8 cellular contexts compared by ENCODE assay signal in the genomic region with DNA sequence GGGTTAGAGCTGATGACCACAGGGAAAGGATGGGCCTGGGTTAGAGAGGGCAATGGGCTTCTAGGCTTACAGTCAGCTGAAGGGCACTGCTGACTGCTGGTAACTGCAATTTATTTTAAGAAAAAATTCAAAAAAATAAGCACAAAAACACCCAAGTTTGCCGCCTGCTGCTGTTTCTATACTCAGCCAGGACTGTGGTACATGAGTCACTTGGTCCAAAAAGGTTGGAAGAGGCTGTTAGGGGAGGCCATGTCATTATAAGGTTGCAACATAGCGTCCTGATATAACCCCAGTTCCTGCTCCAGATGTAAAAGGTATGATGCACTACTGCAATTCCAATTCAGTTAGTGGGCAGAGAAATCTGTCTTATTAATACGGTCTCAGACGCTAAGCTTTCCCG.
DNase-seq lines count a peak whose midpoint lies in the region; ATAC-seq, FAIRE-seq and TF ChIP-seq lines count a peak whose summit lies in the region.
"Had no signal": no experiment of that assay in that cellular context is flagged by ENCODE, and none has a peak within 500 bp of the region (broad histone marks: within the 10 kb centered on the region; RNA-seq: fewer than 3 reads in every experiment).

No MANE protein-coding gene starts in this region.

- peak; percentile 83 for FAIRE-seq in H54 (lab: Jason Lieb, UNC)

- peak overlapping the region; percentile 59 for H3K9ac ChIP-seq in skeletal muscle satellite cell (ENCODE audit: low read depth, low read length)

- 0 out of 2 replicates have a peak, but pooled peaks cover 3% of the 10 kb centered on the region for H3F3A ChIP-seq in GM23338 (replicated peaks; ENCODE audit: low read depth)

- TF ChIP-seq POLR2A in H54 (IDR thresholded peaks at IDR 0.05; ENCODE audit: low read depth, low read length): no peak

- 0 out of 2 replicates have a peak, but pooled peaks cover 4% of the 10 kb centered on the region for H3K9me2 ChIP-seq in GM23338 (ENCODE audit: insufficient read depth)

- no peak for TF ChIP-seq CTCF in GM23338 (conservative IDR thresholded peaks at IDR 0.05; ENCODE audit: low read depth in 2 of 2)

- H3K9me3 Mint-ChIP-seq in GM23338: no peaks in the 10 kb centered on the region; the same call in 2 of the 3 replicates

- no peak overlapping the region for H2AFZ ChIP-seq in GM23338

- DNase-seq in H54 (ENCODE audit: insufficient read length, low spot score) (peak; percentile 42), SIG-M5 treated with dmso at 0.1 percent for 504 hours (lab: John Stamatoyannopoulos, UW; ENCODE audit: unreplicated experiment) (peak; percentile 86), fibroblast of peridontal ligament (ENCODE audit: extremely low read depth) (peak; percentile 89), DMS153 (lab: John Stamatoyannopoulos, UW) (no peak), head of caudate nucleus (no peak), GM23338 (ENCODE audit: low spot score) (no peak)
- DNase-seq: posterior cingulate gyrus had no signal

- H3K36me3 ChIP-seq in skeletal muscle satellite cell (ENCODE audit: insufficient read depth, low read length) (peaks cover 86% of the 10 kb centered on the region), GM23338 (ENCODE audit: insufficient read depth) (peaks cover 28% of the 10 kb centered on the region)

- H3K27ac ChIP-seq in GM23338 (ENCODE audit: low read depth): no peak overlapping the region

- H3K36me3 Mint-ChIP-seq in GM23338 (ENCODE audit: low read depth): peaks cover 14% of the 10 kb centered on the region

- H3K27me3 Mint-ChIP-seq in GM23338 (ENCODE audit: insufficient read depth, low read depth, poor library complexity): peaks cover 2% of the 10 kb centered on the region

- H3K4me3 ChIP-seq in skeletal muscle satellite cell (ENCODE audit: low read length): no peak overlapping the region
- H3K4me3 ChIP-seq in GM23338: no peak overlapping the region

- H3K4me1 ChIP-seq in skeletal muscle satellite cell (ENCODE audit: control insufficient read depth, insufficient read depth, low read length) (peaks cover 50% of the 10 kb centered on the region), GM23338 (ENCODE audit: insufficient read depth) (0 out of 2 replicates have a peak, but pooled peaks cover 4% of the 10 kb centered on the region)

- peaks cover 4% of the 10 kb centered on the region; the same call in 2 of the 3 replicates for H3K4me1 Mint-ChIP-seq in GM23338

- H3K27ac Mint-ChIP-seq in GM23338: no peak overlapping the region

- H3K27me3 ChIP-seq in skeletal muscle satellite cell (ENCODE audit: control insufficient read depth, insufficient read depth, low read length): no peaks in the 10 kb centered on the region
- H3K27me3 ChIP-seq in GM23338 (ENCODE audit: insufficient read depth): no peaks in the 10 kb centered on the region

- H4K20me1 ChIP-seq in GM23338 (replicated peaks; ENCODE audit: insufficient read depth): peaks cover under 1% of the 10 kb centered on the region

- no peaks in the 10 kb centered on the region for H3K9me3 ChIP-seq in skeletal muscle satellite cell (replicated peaks; ENCODE audit: low read length)

- H3K79me2 ChIP-seq in GM23338 (replicated peaks; ENCODE audit: insufficient read depth): peaks cover 14% of the 10 kb centered on the region

- H3K4me3 Mint-ChIP-seq in GM23338: no peak overlapping the region

- no peak for ATAC-seq in GM23338

- H3K4me2 ChIP-seq in skeletal muscle satellite cell (ENCODE audit: low read length) (peak overlapping the region; percentile 28), GM23338 (no peak overlapping the region)

- intact Hi-C loops in head of caudate nucleus (cut with DNase I): no loop called here

TF ChIP-seq in GM23338, 12 proteins besides CTCF, POLR2A, EP300 and RAD21 (continues in another document):
- TF ChIP-seq POLR2AphosphoS5 (IDR thresholded peaks at IDR 0.05; ENCODE audit: low read depth): no peak
- no peak for TF ChIP-seq ZNF462 (CRISPR knock-in tag; IDR thresholded peaks at IDR 0.05)
- no peak for TF ChIP-seq CREB1 (CRISPR knock-in tag; IDR thresholded peaks at IDR 0.05; ENCODE audit: low read depth)
- TF ChIP-seq NANOG (IDR thresholded peaks at IDR 0.05; ENCODE audit: borderline replicate concordance): no peak
- TF ChIP-seq EZH2phosphoT487 (IDR thresholded peaks at IDR 0.05; ENCODE audit: unreplicated experiment): no peak
- no peak for TF ChIP-seq STAT1 (IDR thresholded peaks at IDR 0.05; ENCODE audit: unreplicated experiment)
- no peak for TF ChIP-seq REST (IDR thresholded peaks at IDR 0.05; ENCODE audit: unreplicated experiment)
- TF ChIP-seq ZNF114 (CRISPR knock-in tag; IDR thresholded peaks at IDR 0.05): no peak

Comparison
In these comparisons a context has a peak if more than half of its experiments do, and no peak if none do; other contexts are left out.
1. DNase-seq: peak in H54 (single experiment), SIG-M5 treated with dmso at 0.1 percent for 504 hours (single experiment) and fibroblast of peridontal ligament (single experiment); none in DMS153 (single experiment), head of caudate nucleus (0 of 42) and GM23338 (single experiment).